In the genomic region with DNA sequence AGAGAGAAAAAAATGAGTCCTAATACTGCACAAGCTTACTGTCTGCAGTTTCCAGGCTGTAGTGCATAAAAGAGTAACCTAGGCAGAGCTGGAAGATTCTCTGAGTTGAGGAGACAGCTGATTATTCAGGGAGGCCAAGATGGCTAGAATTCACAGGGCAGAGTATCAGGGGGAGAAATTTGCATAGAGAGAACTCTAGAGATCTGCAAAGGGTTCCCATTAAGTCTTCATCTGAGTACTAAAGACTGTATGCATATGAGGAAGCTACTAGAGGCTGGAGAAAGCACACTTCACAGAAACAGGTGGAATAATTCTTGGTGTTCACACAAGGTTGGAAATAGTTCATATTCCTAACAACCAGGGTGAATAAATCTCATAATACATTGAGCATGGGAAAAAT, we compare ENCODE assay signal across 24 cellular contexts.
"Had no signal": no experiment of that assay in that cellular context is flagged by ENCODE, and none has a peak within 500 bp of the region (broad histone marks: within the 10 kb centered on the region; RNA-seq: fewer than 3 reads in every experiment).

No MANE protein-coding gene starts in this region.

- H3K27ac ChIP-seq: prostate gland, right atrium auricular region, testis, tibial artery had no signal

- H3K27me3 Mint-ChIP-seq: effector memory CD8-positive, alpha-beta T cell; naive thymus-derived CD8-positive, alpha-beta T cell; type B pancreatic cell had no signal

- DNase-seq: cortex of kidney; effector memory CD8-positive, alpha-beta T cell; foreskin melanocyte; glutamatergic neuron; hypothalamus; immature natural killer cell; islet precursor cell; mesendoderm; midbrain; naive thymus-derived CD8-positive, alpha-beta T cell; nephron progenitor cell; nucleus accumbens; stimulated activated CD4-positive, alpha-beta T cell treated with anti-CD3 and anti-CD28 coated beads, Interleukin-2, amount 100 ng/mL, for 24 hours; stimulated activated CD4-positive, alpha-beta T cell treated with anti-CD3 and anti-CD28 coated beads, Interleukin-4, amount 100 ng/mL, for 24 hours; stimulated activated naive CD8-positive, alpha-beta T cell treated with anti-CD3 and anti-CD28 coated beads, Interleukin-15, Interleukin-2, amounts not matched to agents 100 U/mL and 50 U/mL, for 24 hours; substantia nigra; testis; tibial artery had no signal

- H3K4me1 ChIP-seq: prostate gland, testis had no signal

- H3K27me3 ChIP-seq: right atrium auricular region, testis, tibial artery had no signal

- H3K4me3 ChIP-seq: lung, prostate gland, right atrium auricular region, testis, tibial artery had no signal

- H3K4me3 Mint-ChIP-seq: effector memory CD8-positive, alpha-beta T cell; immature natural killer cell; naive thymus-derived CD8-positive, alpha-beta T cell; nephron progenitor cell; stimulated activated effector memory CD8-positive, alpha-beta T cell treated with anti-CD3 and anti-CD28 coated beads, Interleukin-12 subunit alpha, Interleukin-12 subunit beta, amount 100 ng/mL, for 72 hours; type B pancreatic cell had no signal

- H3K36me3 ChIP-seq: prostate gland, right atrium auricular region, tibial artery had no signal

- H3K27ac Mint-ChIP-seq: effector memory CD8-positive, alpha-beta T cell; immature natural killer cell; naive thymus-derived CD8-positive, alpha-beta T cell; nephron progenitor cell; stimulated activated effector memory CD8-positive, alpha-beta T cell treated with anti-CD3 and anti-CD28 coated beads, Interleukin-12 subunit alpha, Interleukin-12 subunit beta, amount 100 ng/mL, for 72 hours; type B pancreatic cell had no signal

- H3K36me3 Mint-ChIP-seq: stimulated activated effector memory CD8-positive, alpha-beta T cell treated with anti-CD3 and anti-CD28 coated beads, Interleukin-12 subunit alpha, Interleukin-12 subunit beta, amount 100 ng/mL, for 72 hours; type B pancreatic cell had no signal

- ATAC-seq: effector memory CD8-positive, alpha-beta T cell; naive thymus-derived CD8-positive, alpha-beta T cell; sciatic nerve; stimulated activated effector memory CD8-positive, alpha-beta T cell treated with anti-CD3 and anti-CD28 coated beads, Interleukin-12 subunit alpha, Interleukin-12 subunit beta, amount 100 ng/mL, for 72 hours; stimulated activated naive CD8-positive, alpha-beta T cell treated with anti-CD3 and anti-CD28 coated beads, Interleukin-15, Interleukin-2, amounts not matched to agents 100 U/mL and 50 U/mL, for 24 hours had no signal

- H3K4me1 Mint-ChIP-seq: immature natural killer cell; naive thymus-derived CD8-positive, alpha-beta T cell; nephron progenitor cell; stimulated activated effector memory CD8-positive, alpha-beta T cell treated with anti-CD3 and anti-CD28 coated beads, Interleukin-12 subunit alpha, Interleukin-12 subunit beta, amount 100 ng/mL, for 72 hours had no signal

- H3K9me3 ChIP-seq: prostate gland, right atrium auricular region, testis, tibial artery had no signal
